Comparison of ENCODE assay signal across 19 cellular contexts in genomic region chr15:86328658-86329057, GRCh38.
"Had no signal": no experiment of that assay in that cellular context is flagged by ENCODE, and none has a peak within 500 bp of the region (broad histone marks: within the 10 kb centered on the region; RNA-seq: fewer than 3 reads in every experiment).

No MANE protein-coding gene starts in this region.

- ATAC-seq: effector memory CD8-positive, alpha-beta T cell; foreskin keratinocyte; left cardiac atrium; left ventricle myocardium superior; sciatic nerve; stimulated activated naive B cell treated with anti-CD40 and anti-IgM and Interleukin-4, amounts not matched to agents 10 μg/mL and 1 μg/mL and 100 μg/mL, for 72 hours had no signal

- H3K27me3 ChIP-seq: foreskin keratinocyte, hepatocyte had no signal

- H2AFZ ChIP-seq: hepatocyte had no signal

- H3K4me3 Mint-ChIP-seq: effector memory CD8-positive, alpha-beta T cell; nephron; stimulated activated naive B cell treated with anti-CD40 and anti-IgM and Interleukin-4, amounts not matched to agents 10 μg/mL and 1 μg/mL and 100 μg/mL, for 72 hours had no signal

- H3K27ac Mint-ChIP-seq: effector memory CD8-positive, alpha-beta T cell; naive B cell; nephron; stimulated activated naive B cell treated with anti-CD40 and anti-IgM and Interleukin-4, amounts not matched to agents 10 μg/mL and 1 μg/mL and 100 μg/mL, for 72 hours had no signal

- H3K79me2 ChIP-seq: hepatocyte had no signal

- H3K4me1 Mint-ChIP-seq: naive B cell; nephron; stimulated activated naive B cell treated with anti-CD40 and anti-IgM and Interleukin-4, amounts not matched to agents 10 μg/mL and 1 μg/mL and 100 μg/mL, for 72 hours had no signal

- DNase-seq: effector memory CD8-positive, alpha-beta T cell; head of caudate nucleus; kidney; left cardiac atrium; left ventricle myocardium superior; mesenchymal stem cell; midbrain; naive B cell; posterior cingulate gyrus; stimulated activated CD4-positive, alpha-beta T cell treated with anti-CD3 and anti-CD28 coated beads, Interleukin-2, amount 100 ng/mL, for 24 hours; stimulated activated CD4-positive, alpha-beta T cell treated with anti-CD3 and anti-CD28 coated beads, Interleukin-4, amount 100 ng/mL, for 4 hours; stimulated activated naive B cell treated with anti-CD40 and anti-IgM and Interleukin-4, amounts not matched to agents 10 μg/mL and 1 μg/mL and 100 μg/mL, for 72 hours; trophoblast cell had no signal

- H3K4me3 ChIP-seq: hepatocyte, lung, skin epidermis had no signal

- H3K27ac ChIP-seq: foreskin keratinocyte had no signal

- H3K4me2 ChIP-seq: hepatocyte had no signal
